In the genomic region with DNA sequence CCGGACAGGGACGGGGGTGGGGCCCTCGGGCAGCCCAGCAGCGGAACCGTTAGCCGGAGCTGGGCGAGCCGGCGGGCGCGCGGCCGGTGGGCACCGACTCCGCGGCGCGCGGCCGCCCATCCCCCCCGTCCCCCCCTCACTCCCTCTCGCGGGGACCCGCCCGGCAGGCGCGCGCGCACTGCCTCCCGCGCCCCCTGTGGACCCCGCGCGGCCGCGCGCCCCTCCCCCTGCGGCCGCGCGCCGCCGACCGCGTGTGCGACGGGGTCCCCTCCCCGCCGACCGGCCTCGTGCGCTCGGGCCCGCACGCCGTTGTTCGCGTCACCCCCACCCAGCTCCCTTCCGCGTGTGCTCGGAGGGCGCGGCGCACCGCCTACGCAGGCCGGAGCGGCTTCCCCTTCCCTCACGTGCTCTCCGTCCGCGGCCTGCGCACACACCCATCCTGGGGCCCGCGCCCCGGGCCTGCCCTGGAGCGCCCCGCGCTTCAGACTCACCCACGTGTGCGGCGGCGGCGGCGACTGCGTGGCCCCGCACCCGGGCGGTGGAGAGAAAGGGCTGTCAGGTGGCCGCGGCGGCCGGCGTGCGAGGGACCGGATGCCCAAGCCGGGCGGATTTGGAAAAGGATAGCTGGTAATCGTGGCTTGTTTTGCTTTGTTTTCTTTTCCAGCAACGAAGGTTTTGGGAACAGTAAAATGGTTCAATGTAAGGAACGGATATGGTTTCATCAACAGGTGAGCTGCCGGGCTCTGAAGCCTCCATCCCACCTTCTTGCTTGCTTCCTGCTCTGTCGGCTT, we compare ENCODE assay signal across 8 cellular contexts. TPM values are rescaled to one million over a fixed set of nuclear protein-coding genes. Genes with fewer than 3 reads are reported as not detected.
DNase-seq lines count a peak whose midpoint lies in the region; ATAC-seq and TF ChIP-seq lines count a peak whose summit lies in the region.

No MANE protein-coding gene starts in this region.

- peak overlapping the region; percentile 79 for H3K4me3 ChIP-seq in A673 (ENCODE audit: low read depth, low read length, poor library complexity, severe bottlenecking)
- H3K4me3 ChIP-seq in epithelial cell of proximal tubule (ENCODE audit: low read depth, low read length), result peak overlapping the region; percentile 89

- TF ChIP-seq CTCF in A673 (conservative IDR thresholded peaks at IDR 0.05; ENCODE audit: low read depth, low read length), result no peak
- TF ChIP-seq CTCF in epithelial cell of proximal tubule (conservative IDR thresholded peaks at IDR 0.05; ENCODE audit: low read depth, low read length), result no peak

- peak overlapping the region; percentile 93 for H3K27ac ChIP-seq in A673 (ENCODE audit: low read depth, low read length, poor library complexity, severe bottlenecking)

- H3K4me1 ChIP-seq in A673 (ENCODE audit: insufficient read depth, low read length, poor library complexity, severe bottlenecking), result peaks cover 23% of the 10 kb centered on the region

- peak; percentile 76 for DNase-seq in A673 (ENCODE audit: low spot score)
- peak; percentile 65 for DNase-seq in NOMO-1 treated with dmso at 0.1 percent for 144 hours (lab: John Stamatoyannopoulos, UW; ENCODE audit: unreplicated experiment)
- peak; percentile 40 for DNase-seq in activated T-cell treated with anti-CD3 and anti-CD28 coated beads for 1 hour (ENCODE audit: low read depth)
- DNase-seq in epithelial cell of proximal tubule (ENCODE audit: low read depth), result no peak
- peak; percentile 72 for DNase-seq in mucosa of gallbladder (ENCODE audit: low spot score)
- DNase-seq in stimulated activated CD8-positive, alpha-beta memory T cell treated with anti-CD3 and anti-CD28 coated beads, Interleukin-4, amount 100 ng/mL, for 24 hours (ENCODE audit: low read depth), result peak; percentile 56

- intact Hi-C loops in A673 (cut with micrococcal nuclease; ENCODE audit: unreplicated experiment), result no loop called here

- POLR2A ChIA-PET in A673 (lab: Charles Lee; ENCODE audit: low non-redundant PET), result interaction anchor here (0.6 to 1.1 kb wide), 3 partner anchors 25 to 1181 kb away, joined by 3 read pairs; partner anchors contain the start of gene PPIH

- BruUV-seq in A673 (replicated peaks; lab: Mats Ljungman, UMichigan), result no TSS peak

- H3K27me3 ChIP-seq in A673 (replicated peaks; ENCODE audit: insufficient read depth, low read depth, low read length, poor library complexity), result no peaks in the 10 kb centered on the region

- no peaks in the 10 kb centered on the region for H3K9me3 ChIP-seq in A673 (ENCODE audit: low read depth, low read length, poor library complexity, severe bottlenecking)

- ATAC-seq in GM18861 (IDR thresholded peaks at IDR 0.05; ENCODE audit: unreplicated experiment) (peak; percentile 26), HG03095 (IDR thresholded peaks at IDR 0.05; ENCODE audit: unreplicated experiment) (peak; percentile 34)

- peaks cover 45% of the 10 kb centered on the region for H3K36me3 ChIP-seq in A673 (ENCODE audit: insufficient read depth, low read length, poor library complexity, severe bottlenecking)

- CTCF ChIA-PET in A673 (lab: Charles Lee), result no interaction called here

RNA-seq across cellular contexts. Expression of gene YBX1, which starts 0.7 kb away (rescaled TPM):
- 1,480 and 1,576 TPM in 2 replicates for total RNA-seq in A673 (2021)
- 790 and 1,074 TPM in 2 replicates for total RNA-seq in epithelial cell of proximal tubule
- total RNA-seq in mucosa of gallbladder, result 408 TPM

RNA-seq across cellular contexts. Expression of gene PPIH, which starts 24.7 kb away (rescaled TPM):
- 75.9 and 79.0 TPM in 2 replicates for total RNA-seq in A673 (2021)
- 59.8 and 76.7 TPM in 2 replicates for total RNA-seq in epithelial cell of proximal tubule
- 25.4 TPM for total RNA-seq in mucosa of gallbladder

RNA-seq across cellular contexts. Expression of gene CLDN19, which starts 57.1 kb away (rescaled TPM):
- not detected in 2 replicates for total RNA-seq in A673 (2021)
- total RNA-seq in epithelial cell of proximal tubule, result 0.29 and 1.2 TPM in 2 replicates
- total RNA-seq in mucosa of gallbladder, result 0.06 TPM
